ENCODE assay signal across 21 cellular contexts in genomic region chr9:111720170-111720569, GRCh38. TPM values are rescaled to one million over a fixed set of nuclear protein-coding genes. Genes with fewer than 3 reads are reported as not detected.
DNase-seq lines count a peak whose midpoint lies in the region; ATAC-seq, FAIRE-seq and TF ChIP-seq lines count a peak whose summit lies in the region.
"Had no signal": no experiment of that assay in that cellular context is flagged by ENCODE, and none has a peak within 500 bp of the region (broad histone marks: within the 10 kb centered on the region; RNA-seq: fewer than 3 reads in every experiment).

No MANE protein-coding gene starts in this region.

- H2BK20ac ChIP-seq in IMR-90 (ENCODE audit: low read depth, low read length), result no peak overlapping the region

- H2BK5ac ChIP-seq in IMR-90 (ENCODE audit: low read depth, low read length, poor library complexity, severe bottlenecking), result no peak overlapping the region

- TF ChIP-seq CTCF in IMR-90 (conservative IDR thresholded peaks at IDR 0.05; ENCODE audit: low read depth, low read length) (peak; percentile 17; the same call in 1 of the 2 replicates), RWPE2 (IDR thresholded peaks at IDR 0.05; ENCODE audit: poor library complexity, severe bottlenecking) (peak; percentile 29), foreskin fibroblast (IDR thresholded peaks at IDR 0.05; ENCODE audit: low read depth, low read length) (no peak)

- H3K4me3 Mint-ChIP-seq in CD4-positive, CD25-positive, alpha-beta regulatory T cell, result no peak overlapping the region
- no peak overlapping the region for H3K4me3 Mint-ChIP-seq in activated CD4-positive, alpha-beta T cell treated with anti-CD3 and anti-CD28 coated beads, Interleukin-2, amount 10 ng/mL, durations not matched to agents 7 days and 5 days
- H3K4me3 Mint-ChIP-seq in T-helper 17 cell, result no peak overlapping the region
- H3K4me3 Mint-ChIP-seq: GM23338; nephron; stimulated activated memory B cell treated with anti-CD40 and anti-IgM and Interleukin-4, amounts not matched to agents 10 μg/mL and 1 μg/mL and 100 μg/mL, for 72 hours had no signal

- H3K18ac ChIP-seq in IMR-90 (ENCODE audit: low read depth, low read length), result peak overlapping the region; percentile 77; the same call in 1 of the 2 replicates

- no peak overlapping the region for H3K23ac ChIP-seq in IMR-90 (ENCODE audit: low read depth, low read length)

- no peak overlapping the region for H2AK9ac ChIP-seq in IMR-90 (replicated peaks; ENCODE audit: low read depth, low read length, poor library complexity)

- intact Hi-C loops in IMR-90 (cut with micrococcal nuclease) (no loop called here), posterior vena cava (cut with DNase I) (no loop called here)

- H3K4me3 ChIP-seq in CD4-positive, CD25-positive, alpha-beta regulatory T cell (ENCODE audit: low read depth, low read length), result no peak overlapping the region
- H3K4me3 ChIP-seq in IMR-90 (ENCODE audit: insufficient read depth, low read depth, low read length) (no peak overlapping the region), RWPE2 (ENCODE audit: severe bottlenecking) (no peak overlapping the region), foreskin fibroblast (ENCODE audit: low read depth in 1 of 2, low read length in 2 of 2) (no peak overlapping the region)
- H3K4me3 ChIP-seq: ascending aorta, BLaER1, GM23338, hepatocyte, prostate gland, SJCRH30, tibial artery had no signal

- no peaks in the 10 kb centered on the region for H3K4me1 Mint-ChIP-seq in CD4-positive, CD25-positive, alpha-beta regulatory T cell
- H3K4me1 Mint-ChIP-seq in activated CD4-positive, alpha-beta T cell treated with anti-CD3 and anti-CD28 coated beads, Interleukin-2, amount 10 ng/mL, durations not matched to agents 7 days and 5 days, result no peaks in the 10 kb centered on the region
- peaks cover 9% of the 10 kb centered on the region for H3K4me1 Mint-ChIP-seq in T-helper 17 cell
- H3K4me1 Mint-ChIP-seq: nephron; stimulated activated memory B cell treated with anti-CD40 and anti-IgM and Interleukin-4, amounts not matched to agents 10 μg/mL and 1 μg/mL and 100 μg/mL, for 72 hours had no signal

- dilution Hi-C loops in IMR-90 (cut with HindIII; ENCODE audit: low sequenced_read_pairs, unreplicated experiment), result no loop called here

- H3K36me3 ChIP-seq in CD4-positive, CD25-positive, alpha-beta regulatory T cell (ENCODE audit: control insufficient read depth, insufficient read depth, low read length), result no peaks in the 10 kb centered on the region
- H3K36me3 ChIP-seq in IMR-90 (ENCODE audit: control insufficient read depth, insufficient read depth, low read length) (no peaks in the 10 kb centered on the region), RWPE2 (ENCODE audit: low read depth) (no peaks in the 10 kb centered on the region)
- H3K36me3 ChIP-seq: ascending aorta, BLaER1, prostate gland, SJCRH30, tibial artery had no signal

- no peak for FAIRE-seq in GM12892 (lab: Jason Lieb, UNC)
- FAIRE-seq: kidney had no signal

- no peak for ATAC-seq in CD4-positive, CD25-positive, alpha-beta regulatory T cell (ENCODE audit: low read depth in 2 of 2)
- ATAC-seq in IMR-90 (ENCODE audit: low read depth), result peak; percentile 51
- ATAC-seq in RWPE2 (ENCODE audit: low read depth), result no peak
- ATAC-seq in T-helper 17 cell, result no peak
- ATAC-seq: GM23338; stimulated activated memory B cell treated with anti-CD40 and anti-IgM and Interleukin-4, amounts not matched to agents 10 μg/mL and 1 μg/mL and 100 μg/mL, for 72 hours had no signal

- no TSS peak for BruUV-seq in IMR-90 (replicated peaks; lab: Mats Ljungman, UMichigan)

- H3K27me3 ChIP-seq in CD4-positive, CD25-positive, alpha-beta regulatory T cell (ENCODE audit: control insufficient read depth, insufficient read depth, low read length), result no peaks in the 10 kb centered on the region
- no peaks in the 10 kb centered on the region for H3K27me3 ChIP-seq in IMR-90 (ENCODE audit: control insufficient read depth, insufficient read depth, low read length)
- no peaks in the 10 kb centered on the region for H3K27me3 ChIP-seq in RWPE2 (ENCODE audit: insufficient read depth, poor library complexity, severe bottlenecking)
- H3K27me3 ChIP-seq: ascending aorta, BLaER1, hepatocyte, SJCRH30, tibial artery had no signal

- no peaks in the 10 kb centered on the region for H3K9me3 ChIP-seq in CD4-positive, CD25-positive, alpha-beta regulatory T cell (ENCODE audit: control insufficient read depth in 2 of 2, low read length in 2 of 2)
- H3K9me3 ChIP-seq in IMR-90 (ENCODE audit: control insufficient read depth, insufficient read depth, low read length) (no peaks in the 10 kb centered on the region), RWPE2 (ENCODE audit: severe bottlenecking) (no peaks in the 10 kb centered on the region), T-helper 17 cell (ENCODE audit: control insufficient read depth, low read length, poor library complexity, severe bottlenecking) (no peaks in the 10 kb centered on the region)
- H3K9me3 ChIP-seq: ascending aorta, BLaER1, prostate gland, SJCRH30, tibial artery had no signal

- no peaks in the 10 kb centered on the region for H3K4me1 ChIP-seq in CD4-positive, CD25-positive, alpha-beta regulatory T cell (ENCODE audit: control insufficient read depth, insufficient read depth, low read length, poor library complexity, severe bottlenecking)
- H3K4me1 ChIP-seq in IMR-90 (ENCODE audit: control insufficient read depth, insufficient read depth, low read length) (no peaks in the 10 kb centered on the region; the same call in 1 of the 2 replicates), RWPE2 (ENCODE audit: insufficient read depth, poor library complexity, severe bottlenecking) (no peaks in the 10 kb centered on the region)
- H3K4me1 ChIP-seq: ascending aorta, BLaER1, prostate gland, SJCRH30 had no signal

- H3K14ac ChIP-seq in IMR-90 (replicated peaks; ENCODE audit: low read depth, low read length), result no peak overlapping the region

- H3K79me1 ChIP-seq in IMR-90 (ENCODE audit: low read depth in 1 of 2, low read length in 2 of 2), result no peaks in the 10 kb centered on the region

- no peaks in the 10 kb centered on the region for H3K9me3 Mint-ChIP-seq in CD4-positive, CD25-positive, alpha-beta regulatory T cell
- H3K9me3 Mint-ChIP-seq in activated CD4-positive, alpha-beta T cell treated with anti-CD3 and anti-CD28 coated beads, Interleukin-2, amount 10 ng/mL, durations not matched to agents 7 days and 5 days, result no peaks in the 10 kb centered on the region
- H3K9me3 Mint-ChIP-seq: GM23338; nephron; stimulated activated memory B cell treated with anti-CD40 and anti-IgM and Interleukin-4, amounts not matched to agents 10 μg/mL and 1 μg/mL and 100 μg/mL, for 72 hours had no signal

- no peaks in the 10 kb centered on the region for H3K27me3 Mint-ChIP-seq in CD4-positive, CD25-positive, alpha-beta regulatory T cell
- H3K27me3 Mint-ChIP-seq in activated CD4-positive, alpha-beta T cell treated with anti-CD3 and anti-CD28 coated beads, Interleukin-2, amount 10 ng/mL, durations not matched to agents 7 days and 5 days, result no peaks in the 10 kb centered on the region
- no peaks in the 10 kb centered on the region for H3K27me3 Mint-ChIP-seq in T-helper 17 cell
- H3K27me3 Mint-ChIP-seq: stimulated activated memory B cell treated with anti-CD40 and anti-IgM and Interleukin-4, amounts not matched to agents 10 μg/mL and 1 μg/mL and 100 μg/mL, for 72 hours had no signal

- no peak overlapping the region for H2AK5ac ChIP-seq in IMR-90 (ENCODE audit: low read depth, low read length)

- peak overlapping the region; percentile 19; the same call in 1 of the 2 replicates for H3K4ac ChIP-seq in IMR-90 (ENCODE audit: low read depth, low read length)

- peaks cover 10% of the 10 kb centered on the region for H3K36me3 Mint-ChIP-seq in CD4-positive, CD25-positive, alpha-beta regulatory T cell
- no peaks in the 10 kb centered on the region for H3K36me3 Mint-ChIP-seq in activated CD4-positive, alpha-beta T cell treated with anti-CD3 and anti-CD28 coated beads, Interleukin-2, amount 10 ng/mL, durations not matched to agents 7 days and 5 days (ENCODE audit: low read depth)
- peaks cover 3% of the 10 kb centered on the region for H3K36me3 Mint-ChIP-seq in T-helper 17 cell (ENCODE audit: low read depth)
- H3K36me3 Mint-ChIP-seq: stimulated activated memory B cell treated with anti-CD40 and anti-IgM and Interleukin-4, amounts not matched to agents 10 μg/mL and 1 μg/mL and 100 μg/mL, for 72 hours had no signal

- TF ChIP-seq POLR2A in IMR-90 (IDR thresholded peaks at IDR 0.05; ENCODE audit: low read depth, low read length), result no peak
- no peak for TF ChIP-seq POLR2A in GM12892 (IDR thresholded peaks at IDR 0.05; ENCODE audit: low read depth, low read length)

- TF ChIP-seq RAD21 in IMR-90 (IDR thresholded peaks at IDR 0.05; ENCODE audit: low read length), result no peak

- H2BK120ac ChIP-seq in IMR-90 (ENCODE audit: low read depth, low read length), result peak overlapping the region; percentile 20; the same call in 1 of the 2 replicates

- no peaks in the 10 kb centered on the region for H4K20me1 ChIP-seq in IMR-90 (ENCODE audit: insufficient read depth, low read length)
- H4K20me1 ChIP-seq: BLaER1 had no signal

- peak in 2 of 3 donors; percentile 5 to 26 for DNase-seq in CD4-positive, CD25-positive, alpha-beta regulatory T cell
- DNase-seq in IMR-90 (peak; percentile 7), RWPE2 (ENCODE audit: low spot score) (no peak), foreskin fibroblast (peak; percentile 2 to 15), GM12892 (ENCODE audit: insufficient read length) (no peak), T-helper 17 cell (no peak), posterior vena cava (ENCODE audit: low spot score) (no peak)
- DNase-seq in activated CD4-positive, alpha-beta T cell treated with anti-CD3 and anti-CD28 coated beads, Interleukin-2, amount 10 ng/mL, durations not matched to agents 7 days and 5 days, result no peak
- DNase-seq: activated CD4-positive, alpha-beta T cell treated with anti-CD3 and anti-CD28 coated beads, Interleukin-2, amount 50 U/mL, for 1 hour; cortex of kidney; kidney; NCI-H1694; SJCRH30; tibial artery had no signal

- no peak overlapping the region for H3K27ac Mint-ChIP-seq in CD4-positive, CD25-positive, alpha-beta regulatory T cell
- no peak overlapping the region for H3K27ac Mint-ChIP-seq in activated CD4-positive, alpha-beta T cell treated with anti-CD3 and anti-CD28 coated beads, Interleukin-2, amount 10 ng/mL, durations not matched to agents 7 days and 5 days
- no peak overlapping the region for H3K27ac Mint-ChIP-seq in T-helper 17 cell
- H3K27ac Mint-ChIP-seq: GM23338; nephron; stimulated activated memory B cell treated with anti-CD40 and anti-IgM and Interleukin-4, amounts not matched to agents 10 μg/mL and 1 μg/mL and 100 μg/mL, for 72 hours had no signal

- no peak overlapping the region for H4K91ac ChIP-seq in IMR-90 (ENCODE audit: insufficient read depth, low read depth, low read length)

- no peak overlapping the region for H3K9ac ChIP-seq in IMR-90 (ENCODE audit: low read depth, low read length)
- H3K9ac ChIP-seq: BLaER1 had no signal

- CTCF ChIA-PET in IMR-90 (lab: Yijun Ruan, JAX), result no interaction called here
- CTCF ChIA-PET in activated CD4-positive, alpha-beta T cell treated with anti-CD3 and anti-CD28 coated beads, Interleukin-2, amount 10 ng/mL, durations not matched to agents 7 days and 5 days (lab: Charles Lee), result no interaction called here

- no peak overlapping the region for H2AFZ ChIP-seq in IMR-90 (replicated peaks; ENCODE audit: low read length, poor library complexity)
- H2AFZ ChIP-seq: GM23338, hepatocyte had no signal

- H4K5ac ChIP-seq in IMR-90 (ENCODE audit: low read depth, low read length), result no peak overlapping the region

- no peak overlapping the region for H3K4me2 ChIP-seq in IMR-90 (ENCODE audit: low read depth, low read length)
- H3K4me2 ChIP-seq: BLaER1, GM23338, hepatocyte had no signal

- no peak overlapping the region; the same call in 2 of the 3 replicates for H2BK15ac ChIP-seq in IMR-90 (ENCODE audit: low read depth, low read length)

- H3K27ac ChIP-seq in CD4-positive, CD25-positive, alpha-beta regulatory T cell (ENCODE audit: insufficient read depth, low read length, poor library complexity, severe bottlenecking), result no peak overlapping the region
- H3K27ac ChIP-seq in IMR-90 (ENCODE audit: insufficient read depth, low read length) (no peak overlapping the region), RWPE2 (ENCODE audit: poor library complexity, severe bottlenecking) (no peak overlapping the region)
- H3K27ac ChIP-seq: ascending aorta, BLaER1, hepatocyte, prostate gland, SJCRH30, tibial artery had no signal

- in situ Hi-C loops in IMR-90 (cut with MboI; ENCODE audit: low sequenced_read_pairs), result no loop called here

- POLR2A ChIA-PET in IMR-90 (lab: Charles Lee; ENCODE audit: unreplicated experiment), result no interaction called here
- POLR2A ChIA-PET in activated CD4-positive, alpha-beta T cell treated with anti-CD3 and anti-CD28 coated beads, Interleukin-2, amount 10 ng/mL, durations not matched to agents 7 days and 5 days (lab: Charles Lee), result no interaction called here

- H3K56ac ChIP-seq in IMR-90 (ENCODE audit: extremely low read depth, insufficient read depth, low read length), result no peak overlapping the region

- peak overlapping the region in 1 of 2 experiments; percentile 52; a peak in 2 of 4 replicates for H4K8ac ChIP-seq in IMR-90 (ENCODE audit: low read depth in 2 of 2, low read length in 2 of 2)

- no peaks in the 10 kb centered on the region for H3K9me1 ChIP-seq in IMR-90 (ENCODE audit: insufficient read depth, low read length)

RNA-seq across cellular contexts. Expression of gene GNG10, which starts 58.8 kb away (rescaled TPM):
- 11.1 TPM for total RNA-seq in CD4-positive, CD25-positive, alpha-beta regulatory T cell
- polyA plus RNA-seq in CD4-positive, CD25-positive, alpha-beta regulatory T cell, result 10 to 100 TPM; 29.2 to 50.6 (median 35.1) TPM
- 48.8 and 106 TPM in 2 replicates for total RNA-seq in IMR-90 (2012; rRNA removed)
- 58.3 and 72.7 TPM in 2 replicates for polyA plus RNA-seq in IMR-90 (2012; rRNA removed)
- polyA plus RNA-seq in IMR-90 (2012; cell fraction: cytosol; rRNA removed), result 42.1 and 49.5 TPM in 2 replicates
- 9.1 and 17.4 TPM in 2 replicates for polyA plus RNA-seq in IMR-90 (2012; cell fraction: nucleus; rRNA removed; ENCODE audit: low replicate concordance)
- polyA plus RNA-seq in GM12892 (2012; ENCODE audit: missing spikeins), result 17.5 TPM
- 10 to 100 TPM; 18.0 to 19.3 TPM for total RNA-seq in activated CD4-positive, alpha-beta T cell treated with anti-CD3 and anti-CD28 coated beads, Interleukin-2, amount 10 ng/mL, durations not matched to agents 7 days and 5 days
- total RNA-seq in T-helper 17 cell, result 1 to 10 TPM; 5.3 to 6.7 TPM
- 10 to 100 TPM; 49.9 to 51.8 TPM for total RNA-seq in posterior vena cava

Comparison
In these comparisons a context has a peak if more than half of its experiments do, and no peak if none do; other contexts are left out.
1. DNase-seq: peak in CD4-positive, CD25-positive, alpha-beta regulatory T cell (2 of 3), IMR-90 (single experiment) and foreskin fibroblast (2 of 2); none in RWPE2 (single experiment), GM12892 (single experiment), activated CD4-positive, alpha-beta T cell treated with anti-CD3 and anti-CD28 coated beads, Interleukin-2, amount 10 ng/mL, durations not matched to agents 7 days and 5 days (single experiment), T-helper 17 cell (0 of 3) and posterior vena cava (single experiment).